Comparison of ENCODE assay signal across 19 cellular contexts in the genomic region with DNA sequence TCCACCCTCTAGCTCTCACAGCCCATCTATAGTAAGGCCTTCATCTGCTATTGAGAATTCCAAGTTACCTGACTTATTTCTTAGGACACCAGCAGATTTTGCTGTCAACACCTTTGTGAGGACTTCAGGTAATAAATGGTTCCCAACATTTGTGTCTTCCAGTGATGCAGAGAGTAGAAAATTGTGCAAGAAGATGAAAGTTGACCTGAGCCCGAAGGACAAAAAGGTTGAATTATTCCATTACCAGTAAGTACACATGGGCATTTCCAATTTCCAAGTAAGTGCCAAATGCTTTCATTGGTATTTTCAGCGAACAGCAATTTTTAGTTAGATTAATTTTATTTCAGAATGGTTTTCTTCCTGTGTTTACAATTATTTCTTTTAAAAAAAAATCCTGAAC. TPM values are rescaled to one million over a fixed set of nuclear protein-coding genes. Genes with fewer than 3 reads are reported as not detected.
DNase-seq lines count a peak whose midpoint lies in the region; ATAC-seq and TF ChIP-seq lines count a peak whose summit lies in the region.
"Had no signal": no experiment of that assay in that cellular context is flagged by ENCODE, and none has a peak within 500 bp of the region (broad histone marks: within the 10 kb centered on the region; RNA-seq: fewer than 3 reads in every experiment).

No MANE protein-coding gene starts in this region.

- H3K4me3 Mint-ChIP-seq in T-helper 17 cell, result no peak overlapping the region
- no peak overlapping the region for H3K4me3 Mint-ChIP-seq in glutamatergic neuron (ENCODE audit: unreplicated experiment)
- no peak overlapping the region for H3K4me3 Mint-ChIP-seq in endothelial cell (ENCODE audit: unreplicated experiment)
- H3K4me3 Mint-ChIP-seq: CD4-positive, alpha-beta memory T cell; GM23338; H9 had no signal

- TF ChIP-seq CTCF in glutamatergic neuron (IDR thresholded peaks at IDR 0.05; ENCODE audit: partially characterized antibody, unreplicated experiment), result no peak
- no peak for TF ChIP-seq CTCF in right lobe of liver (IDR thresholded peaks at IDR 0.05)
- TF ChIP-seq CTCF in smooth muscle cell (IDR thresholded peaks at IDR 0.05; ENCODE audit: borderline replicate concordance, insufficient read depth, poor library complexity, severe bottlenecking), result no peak
- no peak for TF ChIP-seq CTCF in endothelial cell (IDR thresholded peaks at IDR 0.05; ENCODE audit: unreplicated experiment)

- H3K27me3 ChIP-seq in right lobe of liver (no peaks in the 10 kb centered on the region), smooth muscle cell (ENCODE audit: low read depth) (no peaks in the 10 kb centered on the region)

- no peak for TF ChIP-seq POLR2A in right lobe of liver (IDR thresholded peaks at IDR 0.05)

- H4K20me1 ChIP-seq in smooth muscle cell (ENCODE audit: low read depth), result peaks cover 90% of the 10 kb centered on the region

- 28% methylated on average over 2 of the region's 2 CpGs for WGBS in right lobe of liver (ENCODE audit: insufficient coverage, low coverage, low lambda C conversion rate, missing lambda C conversion rate)
- WGBS in smooth muscle cell (ENCODE audit: low lambda C conversion rate), result 98% methylated on average over 2 of the region's 2 CpGs

- H3K4me1 ChIP-seq in right lobe of liver (peaks cover 0 to 51% (median 25%) of the 10 kb centered on the region in 4 donors), smooth muscle cell (ENCODE audit: low read depth) (peaks cover 10% of the 10 kb centered on the region)

- DNase-seq in T-helper 17 cell (no peak), glutamatergic neuron (no peak), right lobe of liver (no peak), smooth muscle cell (lab: John Stamatoyannopoulos, UW; ENCODE audit: unreplicated experiment) (no peak), endothelial cell (ENCODE audit: low spot score) (no peak)
- no peak for DNase-seq in activated effector memory CD4-positive, alpha-beta T cell treated with anti-CD3 and anti-CD28 coated beads, Interleukin-2, amount 50 U/mL, for 16 hours
- DNase-seq: 8988T; C1 segment of cervical spinal cord; Calu3; CD4-positive, alpha-beta memory T cell; COR-L47; DMS53; DMS79 treated with DMSO at 0.1 percent for 48 hours; GF-D8; H9 had no signal

- no peak for ATAC-seq in T-helper 17 cell
- ATAC-seq in right lobe of liver, result peak in 3 of 4 donors; percentile 25 to 60 (median 39)
- ATAC-seq in HG03354 (IDR thresholded peaks at IDR 0.05; ENCODE audit: poor library complexity, severe bottlenecking, unreplicated experiment), result no peak
- ATAC-seq: A549, GM23338, HCT116 had no signal

- H3K27me3 Mint-ChIP-seq in T-helper 17 cell (no peaks in the 10 kb centered on the region), glutamatergic neuron (ENCODE audit: unreplicated experiment) (peaks cover 18% of the 10 kb centered on the region), endothelial cell (ENCODE audit: unreplicated experiment) (no peaks in the 10 kb centered on the region)
- H3K27me3 Mint-ChIP-seq: CD4-positive, alpha-beta memory T cell had no signal

- H3K4me3 ChIP-seq in right lobe of liver (no peak overlapping the region), smooth muscle cell (no peak overlapping the region)
- H3K4me3 ChIP-seq: A549, GM23338 had no signal

- peaks cover 22% of the 10 kb centered on the region for H3K9me3 Mint-ChIP-seq in glutamatergic neuron (ENCODE audit: unreplicated experiment)
- no peaks in the 10 kb centered on the region for H3K9me3 Mint-ChIP-seq in endothelial cell (ENCODE audit: unreplicated experiment)
- H3K9me3 Mint-ChIP-seq: CD4-positive, alpha-beta memory T cell; GM23338; H9 had no signal

- H3K9me3 ChIP-seq in T-helper 17 cell (ENCODE audit: control insufficient read depth, low read length, poor library complexity, severe bottlenecking) (no peaks in the 10 kb centered on the region), right lobe of liver (no peaks in the 10 kb centered on the region), smooth muscle cell (replicated peaks; ENCODE audit: low read depth) (no peaks in the 10 kb centered on the region)
- H3K9me3 ChIP-seq: A549 had no signal

- intact Hi-C loops in right lobe of liver (cut with DNase I), result no loop called here

- H3K36me3 Mint-ChIP-seq in T-helper 17 cell (ENCODE audit: low read depth), result peaks cover 13% of the 10 kb centered on the region
- peaks cover 11% of the 10 kb centered on the region for H3K36me3 Mint-ChIP-seq in glutamatergic neuron (ENCODE audit: unreplicated experiment)
- peaks cover 37% of the 10 kb centered on the region for H3K36me3 Mint-ChIP-seq in endothelial cell (ENCODE audit: low read depth, unreplicated experiment)

- no peaks in the 10 kb centered on the region for H3F3A ChIP-seq in smooth muscle cell (ENCODE audit: low read depth)

- no peak overlapping the region for H3K9ac ChIP-seq in smooth muscle cell (ENCODE audit: low read depth)

- H3K4me1 Mint-ChIP-seq in T-helper 17 cell (peaks cover 10% of the 10 kb centered on the region), glutamatergic neuron (ENCODE audit: low read depth, unreplicated experiment) (peaks cover 67% of the 10 kb centered on the region), endothelial cell (ENCODE audit: unreplicated experiment) (peaks cover 19% of the 10 kb centered on the region)
- H3K4me1 Mint-ChIP-seq: CD4-positive, alpha-beta memory T cell had no signal

- peaks cover 5 to 47% (median 20%) of the 10 kb centered on the region in 4 donors for H3K36me3 ChIP-seq in right lobe of liver
- no peaks in the 10 kb centered on the region for H3K36me3 ChIP-seq in smooth muscle cell (ENCODE audit: low read depth)

- no peak overlapping the region for H3K4me2 ChIP-seq in smooth muscle cell
- H3K4me2 ChIP-seq: A549, GM23338 had no signal

- no peak overlapping the region for H2AFZ ChIP-seq in smooth muscle cell (ENCODE audit: low read depth)
- H2AFZ ChIP-seq: GM23338 had no signal

- H3K79me2 ChIP-seq in smooth muscle cell (ENCODE audit: low read depth), result peaks cover 10% of the 10 kb centered on the region

- H3K27ac Mint-ChIP-seq in T-helper 17 cell (peak overlapping the region; percentile 56), glutamatergic neuron (ENCODE audit: unreplicated experiment) (peak overlapping the region; percentile 94), endothelial cell (ENCODE audit: unreplicated experiment) (no peak overlapping the region)
- H3K27ac Mint-ChIP-seq: CD4-positive, alpha-beta memory T cell; GM23338; H9 had no signal

- H3K27ac ChIP-seq in right lobe of liver, result peak overlapping the region; percentile 32 to 86 (median 33)
- H3K27ac ChIP-seq in smooth muscle cell (ENCODE audit: low read depth), result peak overlapping the region; percentile 88
- H3K27ac ChIP-seq: A549 had no signal

RNA-seq across cellular contexts. Expression of gene PDIA5, which starts 35.4 kb away (rescaled TPM):
- 1 to 10 TPM; 4.6 to 6.2 TPM for total RNA-seq in T-helper 17 cell
- total RNA-seq in glutamatergic neuron (ENCODE audit: unreplicated experiment), result 49.4 TPM
- 100 to 1,000 TPM in 1 of 6 experiments, 10 to 100 TPM in 5; 26.2 to 109 (median 51.9) TPM for total RNA-seq in right lobe of liver
- total RNA-seq in smooth muscle cell, result 65.4 and 85.7 TPM in 2 replicates
- 96.9 and 102 TPM in 2 replicates for polyA plus RNA-seq in smooth muscle cell
- 32.8 TPM for total RNA-seq in endothelial cell (ENCODE audit: unreplicated experiment)

Comparison
In these comparisons a context has a peak if more than half of its experiments do, and no peak if none do; other contexts are left out.
1. ATAC-seq: peak in right lobe of liver (3 of 4); none in T-helper 17 cell (single experiment) and HG03354 (single experiment).